Comparison of ENCODE assay signal across 1 cellular context in genomic region chr17:32836527-32836926, GRCh38.
TF ChIP-seq lines count a peak whose summit lies in the region.

No MANE protein-coding gene starts in this region.

TF ChIP-seq in HepG2, 621 proteins besides CTCF, POLR2A, EP300 and RAD21:
- TF ChIP-seq SAFB2 (CRISPR knock-in tag; IDR thresholded peaks at IDR 0.05; ENCODE audit: borderline replicate concordance, low read depth) (no peak), JUND (CRISPR knock-in tag; IDR thresholded peaks at IDR 0.05) (no peak), HOXA9 (CRISPR knock-in tag; IDR thresholded peaks at IDR 0.05; ENCODE audit: borderline replicate concordance) (no peak), ATF7 (IDR thresholded peaks at IDR 0.05) (peak; percentile 57), ATF7 (CRISPR knock-in tag; IDR thresholded peaks at IDR 0.05) (no peak)
